In the genomic region with DNA sequence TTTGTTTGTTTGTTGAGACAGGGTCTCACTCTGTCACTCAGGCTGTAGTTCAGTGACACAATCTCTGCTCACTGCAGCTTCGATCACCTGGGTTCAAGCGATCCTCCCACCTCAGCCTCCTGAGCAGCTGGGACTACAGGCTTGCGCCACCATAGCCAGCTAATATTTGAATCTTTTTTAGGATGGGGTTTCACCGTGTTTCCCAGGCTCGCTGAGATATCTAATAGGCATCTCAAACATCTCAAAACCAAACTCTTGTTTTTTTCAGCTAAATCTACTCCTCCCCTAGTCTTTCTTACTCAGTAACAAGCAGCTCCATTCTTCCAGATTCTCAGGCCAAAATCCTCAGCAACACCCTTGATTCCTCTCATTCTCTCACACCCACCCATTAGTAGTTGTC, we compare ENCODE assay signal across 1 cellular context.
TF ChIP-seq lines count a peak whose summit lies in the region.

No MANE protein-coding gene starts in this region.

TF ChIP-seq in IMR-90, 13 proteins besides CTCF, POLR2A, EP300 and RAD21:
- no peak for TF ChIP-seq FOS (IDR thresholded peaks at IDR 0.05; ENCODE audit: low read depth, low read length)
- TF ChIP-seq CEBPB (IDR thresholded peaks at IDR 0.05; ENCODE audit: low read depth, low read length): 0 out of 2 replicates have a peak, but pooled peaks have one; percentile 1
